ENCODE assay signal across 23 cellular contexts in genomic region chrX:57677132-57677858, GRCh38. TPM values are rescaled to one million over a fixed set of nuclear protein-coding genes. Genes with fewer than 3 reads are reported as not detected.
DNase-seq lines count a peak whose midpoint lies in the region; ATAC-seq, FAIRE-seq and TF ChIP-seq lines count a peak whose summit lies in the region.
"Had no signal": no experiment of that assay in that cellular context is flagged by ENCODE, and none has a peak within 500 bp of the region (broad histone marks: within the 10 kb centered on the region; RNA-seq: fewer than 3 reads in every experiment).

No MANE protein-coding gene starts in this region.

- H3K27ac Mint-ChIP-seq in activated T-helper 1 cell treated with anti-CD3 and anti-CD28 coated beads, Interleukin-12 subunit alpha, Interleukin-12 subunit beta, Interleukin-2, Interleukin-4 antibody, amounts not matched to agents 30 ng/mL and 10 ng/mL and 1 ng/mL, durations not matched to agents 14 hours and 24 hours and 36 hours: no peak overlapping the region
- H3K27ac Mint-ChIP-seq in immature natural killer cell: peak overlapping the region in 1 of 6 donors; percentile 14
- H3K27ac Mint-ChIP-seq: CD4-positive, alpha-beta T cell; T-helper 1 cell treated with Interleukin-12 subunit alpha and Interleukin-12 subunit beta and Interleukin-4 antibody, amounts not matched to agents 30 μg/mL and 1 μg/mL, for 36 hours had no signal

- peak overlapping the region; percentile 77 for H3K27ac ChIP-seq in DND-41 (ENCODE audit: low read length)
- H3K27ac ChIP-seq: GM23248 had no signal

- H4K20me1 ChIP-seq in DND-41 (ENCODE audit: insufficient read depth, low read length): no peaks in the 10 kb centered on the region

- no peaks in the 10 kb centered on the region for H3K79me2 ChIP-seq in DND-41 (ENCODE audit: insufficient read depth, low read length)

- peak overlapping the region in 1 of 2 experiments; percentile 52; a peak in 2 of 4 replicates for H3K4me3 ChIP-seq in DND-41 (ENCODE audit: low read depth in 1 of 2, low read length in 2 of 2)
- H3K4me3 ChIP-seq: GM12878, GM23248, K562 had no signal

- no peaks in the 10 kb centered on the region for H3K4me1 Mint-ChIP-seq in activated T-helper 1 cell treated with anti-CD3 and anti-CD28 coated beads, Interleukin-12 subunit alpha, Interleukin-12 subunit beta, Interleukin-2, Interleukin-4 antibody, amounts not matched to agents 30 ng/mL and 10 ng/mL and 1 ng/mL, durations not matched to agents 14 hours and 24 hours and 36 hours (ENCODE audit: low read depth)
- no peaks in the 10 kb centered on the region for H3K4me1 Mint-ChIP-seq in immature natural killer cell

- peaks cover 51% of the 10 kb centered on the region for H3K4me1 ChIP-seq in DND-41 (ENCODE audit: insufficient read depth, low read length)

- no peak for TF ChIP-seq CTCF in DND-41 (IDR thresholded peaks at IDR 0.05; ENCODE audit: borderline replicate concordance, extremely low read depth, low read length, poor library complexity, severe bottlenecking)

- no peak overlapping the region for H2AFZ ChIP-seq in DND-41 (ENCODE audit: low read depth, low read length)
- H2AFZ ChIP-seq: GM23248 had no signal

- no peak for FAIRE-seq in urothelium cell line (lab: Jason Lieb, UNC)
- FAIRE-seq: GM12878, K562 had no signal

- peak overlapping the region; percentile 65 for H3K4me2 ChIP-seq in DND-41 (ENCODE audit: insufficient read depth, low read length)

- H3K9me3 Mint-ChIP-seq in activated T-helper 1 cell treated with anti-CD3 and anti-CD28 coated beads, Interleukin-12 subunit alpha, Interleukin-12 subunit beta, Interleukin-2, Interleukin-4 antibody, amounts not matched to agents 30 ng/mL and 10 ng/mL and 1 ng/mL, durations not matched to agents 14 hours and 24 hours and 36 hours: peaks cover 5% of the 10 kb centered on the region
- H3K9me3 Mint-ChIP-seq in immature natural killer cell: peaks cover 2 to 13% (median 7%) of the 10 kb centered on the region in 6 donors
- H3K9me3 Mint-ChIP-seq: T-helper 1 cell treated with Interleukin-12 subunit alpha and Interleukin-12 subunit beta and Interleukin-4 antibody, amounts not matched to agents 30 μg/mL and 1 μg/mL, for 36 hours had no signal

- peak overlapping the region; percentile 40 for H3K9ac ChIP-seq in DND-41 (ENCODE audit: low read depth, low read length)
- H3K9ac ChIP-seq: GM23248 had no signal

- intact Hi-C loops in activated T-helper 1 cell treated with anti-CD3 and anti-CD28 coated beads, Interleukin-12 subunit alpha, Interleukin-12 subunit beta, Interleukin-2, Interleukin-4 antibody, amounts not matched to agents 30 ng/mL and 10 ng/mL and 1 ng/mL, durations not matched to agents 14 hours and 24 hours and 36 hours (cut with micrococcal nuclease): no loop called here

- no peaks in the 10 kb centered on the region for H3K36me3 ChIP-seq in DND-41 (ENCODE audit: insufficient read depth, low read length)

- H3K9me3 ChIP-seq in DND-41 (ENCODE audit: insufficient read depth, low read length, severe bottlenecking): peaks cover 11% of the 10 kb centered on the region

- no peaks in the 10 kb centered on the region for H3K36me3 Mint-ChIP-seq in activated T-helper 1 cell treated with anti-CD3 and anti-CD28 coated beads, Interleukin-12 subunit alpha, Interleukin-12 subunit beta, Interleukin-2, Interleukin-4 antibody, amounts not matched to agents 30 ng/mL and 10 ng/mL and 1 ng/mL, durations not matched to agents 14 hours and 24 hours and 36 hours (ENCODE audit: low read depth)
- H3K36me3 Mint-ChIP-seq in immature natural killer cell: no peaks in the 10 kb centered on the region

- no peaks in the 10 kb centered on the region for H3K27me3 Mint-ChIP-seq in activated T-helper 1 cell treated with anti-CD3 and anti-CD28 coated beads, Interleukin-12 subunit alpha, Interleukin-12 subunit beta, Interleukin-2, Interleukin-4 antibody, amounts not matched to agents 30 ng/mL and 10 ng/mL and 1 ng/mL, durations not matched to agents 14 hours and 24 hours and 36 hours (ENCODE audit: insufficient read depth)
- peaks cover 0 to 8% (median 3%) of the 10 kb centered on the region in 3 donors for H3K27me3 Mint-ChIP-seq in immature natural killer cell (ENCODE audit: low read depth in 3 of 3)
- H3K27me3 Mint-ChIP-seq: CD4-positive, alpha-beta T cell had no signal

- H3K27me3 ChIP-seq in DND-41 (ENCODE audit: insufficient read depth, low read length, poor library complexity): no peaks in the 10 kb centered on the region

- H3K4me3 Mint-ChIP-seq in activated T-helper 1 cell treated with anti-CD3 and anti-CD28 coated beads, Interleukin-12 subunit alpha, Interleukin-12 subunit beta, Interleukin-2, Interleukin-4 antibody, amounts not matched to agents 30 ng/mL and 10 ng/mL and 1 ng/mL, durations not matched to agents 14 hours and 24 hours and 36 hours: no peak overlapping the region
- no peak overlapping the region for H3K4me3 Mint-ChIP-seq in immature natural killer cell
- H3K4me3 Mint-ChIP-seq: CD4-positive, alpha-beta T cell; T-helper 1 cell treated with Interleukin-12 subunit alpha and Interleukin-12 subunit beta and Interleukin-4 antibody, amounts not matched to agents 30 μg/mL and 1 μg/mL, for 36 hours had no signal

- ATAC-seq in DND-41 (ENCODE audit: insufficient read depth, low read depth) (peak; percentile 95), HG02981 (IDR thresholded peaks at IDR 0.05; ENCODE audit: unreplicated experiment) (no peak)
- ATAC-seq: GM12878, K562, Panc1, SK-N-SH treated with all-trans-retinoic acid at 6 μM for 48 hours had no signal

- peak; percentile 90 for DNase-seq in DND-41
- peak; percentile 5 for DNase-seq in M059J (ENCODE audit: low read depth)
- peak; percentile 6 for DNase-seq in SW480 (ENCODE audit: low spot score)
- peak; percentile 49 for DNase-seq in urothelium cell line (ENCODE audit: low spot score)
- no peak for DNase-seq in activated T-helper 1 cell treated with anti-CD3 and anti-CD28 coated beads, Interleukin-12 subunit alpha, Interleukin-12 subunit beta, Interleukin-2, Interleukin-4 antibody, amounts not matched to agents 30 ng/mL and 10 ng/mL and 1 ng/mL, durations not matched to agents 14 hours and 24 hours and 36 hours (ENCODE audit: low spot score)
- DNase-seq in immature natural killer cell: no peak
- DNase-seq: ACHN; AML-193; CD4-positive, alpha-beta T cell; GM23248; HCEC 1CT; NCI-H1105 treated with DMSO at 0.1 percent for 48 hours; NCI-H1930; NCI-H82; SHP77 had no signal

RNA-seq across cellular contexts. Expression of gene NLRP2B, which starts 2.8 kb away (rescaled TPM):
- not detected in 2 replicates for total RNA-seq in M059J (2014; rRNA removed; shearing (Covaris generic))
- not detected in 2 replicates for total RNA-seq in activated T-helper 1 cell treated with anti-CD3 and anti-CD28 coated beads, Interleukin-12 subunit alpha, Interleukin-12 subunit beta, Interleukin-2, Interleukin-4 antibody, amounts not matched to agents 30 ng/mL and 10 ng/mL and 1 ng/mL, durations not matched to agents 14 hours and 24 hours and 36 hours
- polyA plus RNA-seq in immature natural killer cell: not detected
- total RNA-seq: CD4-positive, alpha-beta T cell; G401; GM12878; GM23248; K562; NCI-H460 had no signal
- polyA plus RNA-seq: GM12878, GM23248, K562 had no signal

Comparison
In these comparisons a context has a peak if more than half of its experiments do, and no peak if none do; other contexts are left out.
1. DNase-seq: peak in DND-41 (single experiment), M059J (single experiment), SW480 (single experiment) and urothelium cell line (single experiment); none in activated T-helper 1 cell treated with anti-CD3 and anti-CD28 coated beads, Interleukin-12 subunit alpha, Interleukin-12 subunit beta, Interleukin-2, Interleukin-4 antibody, amounts not matched to agents 30 ng/mL and 10 ng/mL and 1 ng/mL, durations not matched to agents 14 hours and 24 hours and 36 hours (single experiment) and immature natural killer cell (0 of 3).